ENCODE assay signal across 27 cellular contexts in genomic region chr1:209849388-209849787, GRCh38.
"Had no signal": no experiment of that assay in that cellular context is flagged by ENCODE, and none has a peak within 500 bp of the region (broad histone marks: within the 10 kb centered on the region; RNA-seq: fewer than 3 reads in every experiment).

No MANE protein-coding gene starts in this region.

- H3K4me3 ChIP-seq: ascending aorta, heart right ventricle, neural progenitor cell, right atrium auricular region, smooth muscle cell, testis, transverse colon had no signal

- H2AFZ ChIP-seq: neural progenitor cell had no signal

- H3K27ac ChIP-seq: ascending aorta, heart right ventricle, neural progenitor cell, right atrium auricular region, testis, transverse colon, WERI-Rb-1 had no signal

- H3K27me3 ChIP-seq: ascending aorta, brain microvascular endothelial cell, heart right ventricle, neural progenitor cell, right atrium auricular region, testis, transverse colon had no signal

- H3K9ac ChIP-seq: neural progenitor cell had no signal

- H3K4me3 Mint-ChIP-seq: activated CD4-positive, alpha-beta memory T cell treated with anti-CD3 and anti-CD28 coated beads, Interleukin-2, amount 10 ng/mL, durations not matched to agents 7 days and 5 days; activated CD4-positive, alpha-beta T cell treated with anti-CD3 and anti-CD28 coated beads, Interleukin-2, amount 10 ng/mL, durations not matched to agents 24 days and 14 days; activated naive CD8-positive, alpha-beta T cell treated with anti-CD3 and anti-CD28 coated beads, Interleukin-2, amount 10 ng/mL, durations not matched to agents 7 days and 5 days; activated T-cell treated with anti-CD3 and anti-CD28 coated beads, Interleukin-2, amount 50 U/mL, for 24 hours; naive thymus-derived CD8-positive, alpha-beta T cell; neural progenitor cell had no signal

- DNase-seq: activated CD4-positive, alpha-beta memory T cell treated with anti-CD3 and anti-CD28 coated beads, Interleukin-2, amount 10 ng/mL, durations not matched to agents 7 days and 5 days; activated CD4-positive, alpha-beta T cell treated with anti-CD3 and anti-CD28 coated beads, Interleukin-2, amount 10 ng/mL, durations not matched to agents 24 days and 14 days; activated CD8-positive, alpha-beta memory T cell treated with anti-CD3 and anti-CD28 coated beads, Interleukin-2, amount 50 U/mL, for 48 hours; activated effector memory CD4-positive, alpha-beta T cell treated with Interleukin-2 at 50 U/mL for 16 hours; activated naive CD4-positive, alpha-beta T cell treated with Interleukin-2 at 50 U/mL for 16 hours; activated naive CD8-positive, alpha-beta T cell treated with anti-CD3 and anti-CD28 coated beads, Interleukin-2, amount 10 ng/mL, durations not matched to agents 7 days and 5 days; activated T-cell treated with anti-CD3 and anti-CD28 coated beads, Interleukin-2, amount 50 U/mL, for 24 hours; brain microvascular endothelial cell; caudate nucleus; cortex of kidney; foreskin melanocyte; heart right ventricle; mesenchymal stem cell; naive thymus-derived CD8-positive, alpha-beta T cell; occipital lobe; stimulated activated CD4-positive, alpha-beta T cell treated with anti-CD3 and anti-CD28 coated beads, Interleukin-1b, Interleukin-23, amount 100 ng/mL, for 48 hours; stimulated activated naive CD4-positive, alpha-beta T cell; T-helper 1 cell; T-helper 9 cell; testis; transverse colon; WERI-Rb-1 had no signal

- H3K4me1 Mint-ChIP-seq: neural progenitor cell had no signal

- ATAC-seq: activated CD4-positive, CD25-positive, alpha-beta regulatory T cell treated with anti-CD3 and anti-CD28 coated beads, Interleukin-2, amount 50 U/mL, for 24 hours; heart right ventricle; naive thymus-derived CD8-positive, alpha-beta T cell had no signal

- H3K27me3 Mint-ChIP-seq: activated CD4-positive, alpha-beta memory T cell treated with anti-CD3 and anti-CD28 coated beads, Interleukin-2, amount 10 ng/mL, durations not matched to agents 7 days and 5 days; activated CD4-positive, alpha-beta T cell treated with anti-CD3 and anti-CD28 coated beads, Interleukin-2, amount 10 ng/mL, durations not matched to agents 24 days and 14 days; activated naive CD8-positive, alpha-beta T cell treated with anti-CD3 and anti-CD28 coated beads, Interleukin-2, amount 10 ng/mL, durations not matched to agents 7 days and 5 days; activated T-cell treated with anti-CD3 and anti-CD28 coated beads, Interleukin-2, amount 50 U/mL, for 24 hours; naive thymus-derived CD8-positive, alpha-beta T cell had no signal

- H3K27ac Mint-ChIP-seq: activated CD4-positive, alpha-beta memory T cell treated with anti-CD3 and anti-CD28 coated beads, Interleukin-2, amount 10 ng/mL, durations not matched to agents 7 days and 5 days; activated CD4-positive, alpha-beta T cell treated with anti-CD3 and anti-CD28 coated beads, Interleukin-2, amount 10 ng/mL, durations not matched to agents 24 days and 14 days; activated naive CD8-positive, alpha-beta T cell treated with anti-CD3 and anti-CD28 coated beads, Interleukin-2, amount 10 ng/mL, durations not matched to agents 7 days and 5 days; neural progenitor cell had no signal

- H3K9me3 ChIP-seq: ascending aorta, heart right ventricle, right atrium auricular region, testis, transverse colon had no signal

- H3K4me1 ChIP-seq: ascending aorta, neural progenitor cell, right atrium auricular region, testis, transverse colon had no signal

- H3K9me3 Mint-ChIP-seq: activated CD4-positive, alpha-beta memory T cell treated with anti-CD3 and anti-CD28 coated beads, Interleukin-2, amount 10 ng/mL, durations not matched to agents 7 days and 5 days; activated CD4-positive, alpha-beta T cell treated with anti-CD3 and anti-CD28 coated beads, Interleukin-2, amount 10 ng/mL, durations not matched to agents 24 days and 14 days; activated naive CD8-positive, alpha-beta T cell treated with anti-CD3 and anti-CD28 coated beads, Interleukin-2, amount 10 ng/mL, durations not matched to agents 7 days and 5 days; activated T-cell treated with anti-CD3 and anti-CD28 coated beads, Interleukin-2, amount 50 U/mL, for 24 hours; naive thymus-derived CD8-positive, alpha-beta T cell; neural progenitor cell had no signal

- H3K4me2 ChIP-seq: neural progenitor cell, smooth muscle cell had no signal
